ENCODE assay signal across 10 cellular contexts in genomic region chr3:16801223-16801622, GRCh38.
DNase-seq lines count a peak whose midpoint lies in the region; FAIRE-seq and TF ChIP-seq lines count a peak whose summit lies in the region.
"Had no signal": no experiment of that assay in that cellular context is flagged by ENCODE, and none has a peak within 500 bp of the region (broad histone marks: within the 10 kb centered on the region; RNA-seq: fewer than 3 reads in every experiment).

No MANE protein-coding gene starts in this region.

- H3K9me3 Mint-ChIP-seq in activated T-cell treated with anti-CD3 and anti-CD28 coated beads, Interleukin-2, amount 50 U/mL, for 24 hours = no peaks in the 10 kb centered on the region
- H3K9me3 Mint-ChIP-seq: HFFc6 had no signal

- H4K20me1 ChIP-seq in neural cell (ENCODE audit: insufficient read depth) = no peaks in the 10 kb centered on the region

- H3K36me3 Mint-ChIP-seq in activated T-cell treated with anti-CD3 and anti-CD28 coated beads, Interleukin-2, amount 50 U/mL, for 24 hours (ENCODE audit: low read depth) = no peaks in the 10 kb centered on the region

- no peak overlapping the region for H2AFZ ChIP-seq in neural cell (ENCODE audit: low read depth, low read length)

- peaks cover 3% of the 10 kb centered on the region for H3F3A ChIP-seq in neural cell (ENCODE audit: insufficient read depth, low read length, poor library complexity, severe bottlenecking)

- no peak overlapping the region for H3K4me3 Mint-ChIP-seq in activated T-cell treated with anti-CD3 and anti-CD28 coated beads, Interleukin-2, amount 50 U/mL, for 24 hours

- no peak for DNase-seq in GM12891 (ENCODE audit: insufficient read length, low spot score)
- DNase-seq in NAMALWA (ENCODE audit: low spot score) = peak; percentile 81
- DNase-seq in central memory CD4-positive, alpha-beta T cell = no peak
- DNase-seq in activated T-cell treated with anti-CD3 and anti-CD28 coated beads, Interleukin-2, amount 50 U/mL, for 24 hours = no peak
- DNase-seq in stimulated activated CD4-positive, alpha-beta T cell treated with anti-CD3 and anti-CD28 coated beads, Interleukin-12 subunit alpha, Interleukin-12 subunit beta, amount 100 ng/mL, for 4 hours = no peak
- DNase-seq in dedifferentiated amniotic fluid mesenchymal stem cell (ENCODE audit: extremely low spot score) = no peak
- DNase-seq: activated naive CD4-positive, alpha-beta T cell had no signal

- H3K4me1 Mint-ChIP-seq in activated T-cell treated with anti-CD3 and anti-CD28 coated beads, Interleukin-2, amount 50 U/mL, for 24 hours (ENCODE audit: low read depth) = peaks cover 43% of the 10 kb centered on the region

- no peak for TF ChIP-seq EP300 in neural cell (conservative IDR thresholded peaks at IDR 0.05; ENCODE audit: poor library complexity, severe bottlenecking)

- H3K9me2 ChIP-seq in neural cell (ENCODE audit: insufficient read depth, low read length) = no peaks in the 10 kb centered on the region

- no peak overlapping the region for H3K27ac Mint-ChIP-seq in activated T-cell treated with anti-CD3 and anti-CD28 coated beads, Interleukin-2, amount 50 U/mL, for 24 hours
- H3K27ac Mint-ChIP-seq: HFFc6 had no signal

- H3K27me3 Mint-ChIP-seq in activated T-cell treated with anti-CD3 and anti-CD28 coated beads, Interleukin-2, amount 50 U/mL, for 24 hours = no peaks in the 10 kb centered on the region

- FAIRE-seq in GM12891 (lab: Jason Lieb, UNC) (no peak), colon (lab: Jason Lieb, UNC) (peak; percentile 5)

- no peaks in the 10 kb centered on the region for H3K9me3 ChIP-seq in neural cell (ENCODE audit: low read length)

- TF ChIP-seq CTCF in neural cell (IDR thresholded peaks at IDR 0.05; ENCODE audit: poor library complexity, severe bottlenecking) = no peak

- H3K27ac ChIP-seq in neural cell (ENCODE audit: low read length) = peak overlapping the region; percentile 73

- no peak for TF ChIP-seq POLR2A in GM12891 (IDR thresholded peaks at IDR 0.05; ENCODE audit: low read depth, low read length)

- H3K4me2 ChIP-seq in neural cell (ENCODE audit: low read length) = no peak overlapping the region

- no peak for TF ChIP-seq RAD21 in neural cell (conservative IDR thresholded peaks at IDR 0.05)

- no peak overlapping the region for H3K4me3 ChIP-seq in neural cell (ENCODE audit: low read length)

- H3K27me3 ChIP-seq in neural cell (ENCODE audit: insufficient read depth, low read depth, low read length) = no peaks in the 10 kb centered on the region

- no peak overlapping the region for H3K9ac ChIP-seq in neural cell (ENCODE audit: low read length)

- H3K36me3 ChIP-seq in neural cell (ENCODE audit: insufficient read depth, low read length) = no peaks in the 10 kb centered on the region

- H3K79me2 ChIP-seq in neural cell (replicated peaks; ENCODE audit: insufficient read depth, low read length) = no peaks in the 10 kb centered on the region

TF ChIP-seq in GM12891, 5 proteins besides CTCF, POLR2A, EP300 and RAD21:
- TF ChIP-seq SPI1 (IDR thresholded peaks at IDR 0.05; ENCODE audit: low read depth, low read length) (peak; percentile 95), POLR2AphosphoS5 (IDR thresholded peaks at IDR 0.05; ENCODE audit: low read depth, low read length) (no peak), TAF1 (IDR thresholded peaks at IDR 0.05; ENCODE audit: low read depth, low read length) (no peak), POU2F2 (IDR thresholded peaks at IDR 0.05; ENCODE audit: low read depth, low read length) (no peak)

TF ChIP-seq in neural cell, 6 proteins besides CTCF, POLR2A, EP300 and RAD21:
- TF ChIP-seq TAF1 (IDR thresholded peaks at IDR 0.05; ENCODE audit: low read depth) = no peak
- TF ChIP-seq MXI1 (conservative IDR thresholded peaks at IDR 0.05; ENCODE audit: poor library complexity, severe bottlenecking) = no peak
- TF ChIP-seq SMC3 (conservative IDR thresholded peaks at IDR 0.05; ENCODE audit: poor library complexity) = no peak
- TF ChIP-seq REST (IDR thresholded peaks at IDR 0.05; ENCODE audit: borderline replicate concordance) = no peak
TF ChIP-seq in neural cell: peak in this region for 0.
